ENCODE assay signal across 8 cellular contexts in genomic region chr7:77800158-77800557, GRCh38. TPM values are rescaled to one million over a fixed set of nuclear protein-coding genes. Genes with fewer than 3 reads are reported as not detected.
DNase-seq lines count a peak whose midpoint lies in the region; ATAC-seq, FAIRE-seq and TF ChIP-seq lines count a peak whose summit lies in the region.

No MANE protein-coding gene starts in this region.

- TF ChIP-seq EP300 in GM12878 (IDR thresholded peaks at IDR 0.05; ENCODE audit: borderline replicate concordance in 1 of 2, control insufficient read depth in 1 of 2, low read depth in 2 of 2, low read length in 2 of 2): 0 out of 4 replicates have a peak, but pooled peaks of 1 of the 2 experiments have one; percentile 20

- H3K4me1 ChIP-seq in IMR-90 (ENCODE audit: control insufficient read depth, insufficient read depth, low read length): peaks cover 6% of the 10 kb centered on the region; the same call in 1 of the 2 replicates
- peaks cover 16% of the 10 kb centered on the region for H3K4me1 ChIP-seq in GM12878 (ENCODE audit: control insufficient read depth, insufficient read depth, low read length)
- peaks cover 5% of the 10 kb centered on the region for H3K4me1 ChIP-seq in parathyroid adenoma

- no peak overlapping the region for H2BK120ac ChIP-seq in IMR-90 (ENCODE audit: low read depth, low read length)

- H4K91ac ChIP-seq in IMR-90 (ENCODE audit: insufficient read depth, low read depth, low read length): no peak overlapping the region

- H4K8ac ChIP-seq in IMR-90 (ENCODE audit: low read depth in 2 of 2, low read length in 2 of 2): peak overlapping the region in 1 of 2 experiments; percentile 15; a peak in 1 of 4 replicates

- H2BK15ac ChIP-seq in IMR-90 (ENCODE audit: low read depth, low read length): no peak overlapping the region

- WGBS in IMR-90 (ENCODE audit: extremely low coverage in 2 of 2, insufficient read length in 1 of 2), 2 experiments: 60% methylated on average over 1 of the region's 4 CpGs; no CpG with 5 or more reads in 1 of the 2 experiments
- 2% methylated on average over 4 of the region's 4 CpGs for WGBS in GM12878 (ENCODE audit: insufficient coverage, insufficient replicate concordance, low lambda C conversion rate, missing lambda C conversion rate)

- no peak overlapping the region for H2BK20ac ChIP-seq in IMR-90 (ENCODE audit: low read depth, low read length)

- intact Hi-C loops in IMR-90 (cut with micrococcal nuclease) (no loop called here), GM12878 (cut with micrococcal nuclease; ENCODE audit: unreplicated experiment) (no loop called here)

- H2AFZ ChIP-seq in IMR-90 (replicated peaks; ENCODE audit: low read length, poor library complexity) (no peak overlapping the region), GM12878 (ENCODE audit: control insufficient read depth, low read depth, low read length) (no peak overlapping the region), parathyroid adenoma (peak overlapping the region; percentile 82)

- H3K9ac ChIP-seq in IMR-90 (ENCODE audit: low read depth, low read length) (peak overlapping the region; percentile 39), GM12878 (ENCODE audit: control insufficient read depth, insufficient read depth, low read length) (peak overlapping the region; percentile 79), parathyroid adenoma (no peak overlapping the region)

- ATAC-seq in GM18505 (IDR thresholded peaks at IDR 0.05; ENCODE audit: unreplicated experiment) (no peak), IMR-90 (ENCODE audit: low read depth) (no peak), GM12878 (peak; percentile 2), GM21717 (IDR thresholded peaks at IDR 0.05; ENCODE audit: unreplicated experiment) (no peak)

- H3K27ac ChIP-seq in IMR-90 (ENCODE audit: insufficient read depth, low read length) (peak overlapping the region; percentile 15; the same call in 1 of the 2 replicates), GM12878 (ENCODE audit: control insufficient read depth, insufficient read depth) (peak overlapping the region; percentile 76), parathyroid adenoma (no peak overlapping the region)

- H3K9me1 ChIP-seq in IMR-90 (ENCODE audit: insufficient read depth, low read length): 0 out of 2 replicates have a peak, but pooled peaks cover 2% of the 10 kb centered on the region

- no peak overlapping the region; the same call in 1 of the 2 replicates for H4K5ac ChIP-seq in IMR-90 (ENCODE audit: low read depth, low read length)

- TF ChIP-seq RAD21 in IMR-90 (IDR thresholded peaks at IDR 0.05; ENCODE audit: low read length): no peak
- no peak for TF ChIP-seq RAD21 in GM12878 (IDR thresholded peaks at IDR 0.05; ENCODE audit: insufficient read depth, low read depth, low read length)

- H3K4me3 ChIP-seq in IMR-90 (ENCODE audit: insufficient read depth, low read depth, low read length) (peak overlapping the region; percentile 22; the same call in 1 of the 2 replicates), GM12878 (peak overlapping the region; percentile 94), parathyroid adenoma (ENCODE audit: low read depth, low read length) (peak overlapping the region; percentile 96)

- dilution Hi-C loops in IMR-90 (cut with HindIII; ENCODE audit: low sequenced_read_pairs, unreplicated experiment): no loop called here

- H3K36me3 ChIP-seq in IMR-90 (ENCODE audit: control insufficient read depth, insufficient read depth, low read length) (no peaks in the 10 kb centered on the region), GM12878 (ENCODE audit: control insufficient read depth in 2 of 2, insufficient read depth in 2 of 2, low read length in 1 of 2) (no peaks in the 10 kb centered on the region), parathyroid adenoma (ENCODE audit: control insufficient read depth, insufficient read depth, low read length) (no peaks in the 10 kb centered on the region)

- H3K9me3 ChIP-seq in IMR-90 (ENCODE audit: control insufficient read depth, insufficient read depth, low read length) (no peaks in the 10 kb centered on the region), GM12878 (replicated peaks; ENCODE audit: control insufficient read depth, insufficient read depth, low read length) (peaks cover 1% of the 10 kb centered on the region), parathyroid adenoma (ENCODE audit: control insufficient read depth, low read length) (no peaks in the 10 kb centered on the region)

- no peak overlapping the region for H3K14ac ChIP-seq in IMR-90 (replicated peaks; ENCODE audit: low read depth, low read length)

- peak overlapping the region; percentile 76 for H3K4me2 ChIP-seq in IMR-90 (ENCODE audit: low read depth, low read length)
- peak overlapping the region; percentile 83 for H3K4me2 ChIP-seq in GM12878 (ENCODE audit: control insufficient read depth, insufficient read depth)
- peak overlapping the region; percentile 88 for H3K4me2 ChIP-seq in parathyroid adenoma (ENCODE audit: low read length)

- in situ Hi-C loops in IMR-90 (cut with MboI; ENCODE audit: low sequenced_read_pairs): no loop called here
- in situ Hi-C loops in GM12878 (cut with MboI): no loop called here

- H3K79me2 ChIP-seq in GM12878 (ENCODE audit: control insufficient read depth, insufficient read depth, low read length) (peaks cover 90% of the 10 kb centered on the region), parathyroid adenoma (peaks cover 16% of the 10 kb centered on the region)

- TF ChIP-seq POLR2A in GM18505 (IDR thresholded peaks at IDR 0.05; ENCODE audit: borderline replicate concordance, extremely low read depth, insufficient read depth, insufficient read length) (peak; percentile 28), IMR-90 (IDR thresholded peaks at IDR 0.05; ENCODE audit: low read depth, low read length) (no peak), GM12878 (IDR thresholded peaks at IDR 0.05; ENCODE audit: low read depth, low read length) (no peak)

- no peak overlapping the region for H3K56ac ChIP-seq in IMR-90 (ENCODE audit: extremely low read depth, insufficient read depth, low read length)

- H4K20me1 ChIP-seq in IMR-90 (ENCODE audit: insufficient read depth, low read length) (no peaks in the 10 kb centered on the region), GM12878 (ENCODE audit: control insufficient read depth, insufficient read depth) (no peaks in the 10 kb centered on the region)

- FAIRE-seq in GM12878 (lab: Jason Lieb, UNC): peak; percentile 56

- H3K4ac ChIP-seq in IMR-90 (ENCODE audit: low read depth, low read length): no peak overlapping the region

- H3K27me3 ChIP-seq in IMR-90 (ENCODE audit: control insufficient read depth, insufficient read depth, low read length) (no peaks in the 10 kb centered on the region), GM12878 (replicated peaks in 1 of 2; ENCODE audit: control insufficient read depth in 2 of 2, insufficient read depth in 2 of 2, low read length in 1 of 2) (no peaks in the 10 kb centered on the region), parathyroid adenoma (ENCODE audit: control insufficient read depth, insufficient read depth, low read length) (no peaks in the 10 kb centered on the region)

- peaks cover 17 to 71% of the 10 kb centered on the region in 2 experiments for H3K79me1 ChIP-seq in IMR-90 (ENCODE audit: low read depth in 1 of 2, low read length in 2 of 2)

- RAD21 ChIA-PET in GM12878 (lab: Charles Lee; ENCODE audit: unreplicated experiment): no interaction called here

- peak overlapping the region; percentile 24; the same call in 1 of the 2 replicates for H3K18ac ChIP-seq in IMR-90 (ENCODE audit: low read depth, low read length)

- no peak overlapping the region for H2AK9ac ChIP-seq in IMR-90 (replicated peaks; ENCODE audit: low read depth, low read length, poor library complexity)

- no peak for TF ChIP-seq CTCF in IMR-90 (conservative IDR thresholded peaks at IDR 0.05; ENCODE audit: low read depth, low read length)
- no peak for TF ChIP-seq CTCF in GM12878 (IDR thresholded peaks at IDR 0.05 in 2 of 3, conservative IDR thresholded peaks at IDR 0.05 in 1 of 3; ENCODE audit: control insufficient read depth in 2 of 3, extremely low read depth in 1 of 3, insufficient read depth in 1 of 3, low read depth in 3 of 3, low read length in 3 of 3)
- no peak for TF ChIP-seq CTCF in parathyroid adenoma (IDR thresholded peaks at IDR 0.05)

- POLR2A ChIA-PET in IMR-90 (lab: Charles Lee; ENCODE audit: unreplicated experiment): no interaction called here
- POLR2A ChIA-PET in GM12878 (lab: Charles Lee): interaction anchor here (0.6 kb wide), 1 partner anchor 41 kb away, joined by 6 read pairs; no protein-coding TSS in a partner anchor

- CTCF ChIA-PET in IMR-90 (lab: Yijun Ruan, JAX): no interaction called here
- CTCF ChIA-PET in GM12878 (lab: Yijun Ruan, JAX): interaction anchor here (2.2 kb wide), 1 partner anchor 106 kb away, joined by 9 read pairs; no protein-coding TSS in a partner anchor

- SMC1A ChIA-PET in GM12878 (lab: Charles Lee; ENCODE audit: uncharacterized antibody, unreplicated experiment): no interaction called here

- DNase-seq in IMR-90 (peak; percentile 57), GM12878 (ENCODE audit: low read depth, low spot score) (peak; percentile 48), cerebellum (ENCODE audit: low spot score) (no peak), hippocampal formation (lab: John Stamatoyannopoulos, UW) (no peak), A172 (ENCODE audit: low spot score) (no peak)

- H2BK5ac ChIP-seq in IMR-90 (ENCODE audit: low read depth, low read length, poor library complexity, severe bottlenecking): peak overlapping the region; percentile 11

- H2AK5ac ChIP-seq in IMR-90 (ENCODE audit: low read depth, low read length): no peak overlapping the region

- peak overlapping the region; percentile 39; the same call in 1 of the 2 replicates for H3K23ac ChIP-seq in IMR-90 (ENCODE audit: low read depth, low read length)

- BruUV-seq in IMR-90 (replicated peaks; lab: Mats Ljungman, UMichigan) (no TSS peak), GM12878 (replicated peaks; lab: Mats Ljungman, UMichigan) (TSS peak; percentile 49)

RNA-seq across cellular contexts. Expression of gene PHTF2, which starts 1.6 kb away (rescaled TPM):
- total RNA-seq in IMR-90 (2012; rRNA removed) (65.5 and 69.9 TPM in 2 replicates), GM12878 (2014; rRNA removed) (29.2 and 35.3 TPM in 2 replicates), GM12878 (2014; rRNA removed; fragmentation: Illumina TruSeq; extraction: Trizol) (35.1 and 35.7 TPM in 2 replicates), GM12878 (2021) (30.4 and 33.6 TPM in 2 replicates), cerebellum (35.1 TPM)
- polyA plus RNA-seq in IMR-90 (2012; rRNA removed) (21.7 and 28.3 TPM in 2 replicates), GM12878 (2011; rRNA removed) (41.8 and 69.0 TPM in 2 replicates), GM12878 (2014; fragmentation: Illumina TruSeq; extraction: Trizol) (40.3 and 50.4 TPM in 2 replicates), GM12878 (2014; fragmentation: Nextera tagmentation; extraction: Ambion mirVana) (10 to 100 TPM; 12.9 to 14.1 TPM), GM12878 (2014; rRNA removed) (22.0 and 23.8 TPM in 2 replicates), GM12878 (2016; fragmentation: Nextera tagmentation; extraction: Ambion mirVana) (10 to 100 TPM; 21.0 to 24.7 TPM)
- 4.6 and 5.1 TPM in 2 replicates for polyA plus RNA-seq in IMR-90 (2012; cell fraction: cytosol; rRNA removed)
- 1.7 and 18.9 TPM in 2 replicates for polyA plus RNA-seq in IMR-90 (2012; cell fraction: nucleus; rRNA removed; ENCODE audit: low replicate concordance)
- total RNA-seq in GM12878 (2013; cell fraction: nucleolus; rRNA removed): 98.2 and 101 TPM in 2 replicates
- 9.0 TPM for polyA plus RNA-seq in GM12878 (2011; ENCODE audit: low read depth)
- 12.3 and 15.8 TPM in 2 replicates for polyA plus RNA-seq in GM12878 (2011; cell fraction: cytosol; rRNA removed)
- polyA plus RNA-seq in GM12878 (2011; cell fraction: nucleus; rRNA removed): 32.1 and 34.3 TPM in 2 replicates
- 17.4 and 21.1 TPM in 2 replicates for polyA plus RNA-seq in GM12878 (2012)
- polyA minus RNA-seq in GM12878 (2011; rRNA and poly(A)+ RNA removed): 32.5 and 41.2 TPM in 2 replicates
- 12.6 and 13.6 TPM in 2 replicates for polyA minus RNA-seq in GM12878 (2011; cell fraction: cytosol; rRNA and poly(A)+ RNA removed)
- 29.0 and 31.5 TPM in 2 replicates for polyA minus RNA-seq in GM12878 (2011; cell fraction: nucleus; rRNA and poly(A)+ RNA removed)
- total RNA-seq in A172 (2014; rRNA removed; shearing (Covaris generic)): 95.4 and 108 TPM in 2 replicates

RNA-seq across cellular contexts. Expression of gene TMEM60, which starts 1.9 kb away (rescaled TPM):
- 9.9 and 19.2 TPM in 2 replicates for total RNA-seq in IMR-90 (2012; rRNA removed)
- 15.0 and 17.2 TPM in 2 replicates for polyA plus RNA-seq in IMR-90 (2012; rRNA removed)
- 3.8 and 5.1 TPM in 2 replicates for polyA plus RNA-seq in IMR-90 (2012; cell fraction: cytosol; rRNA removed)
- polyA plus RNA-seq in IMR-90 (2012; cell fraction: nucleus; rRNA removed; ENCODE audit: low replicate concordance): 0.62 and 5.5 TPM in 2 replicates
- 7.0 and 7.6 TPM in 2 replicates for total RNA-seq in GM12878 (2013; cell fraction: nucleolus; rRNA removed)
- 15.5 and 21.0 TPM in 2 replicates for total RNA-seq in GM12878 (2014; rRNA removed)
- 20.1 and 21.3 TPM in 2 replicates for total RNA-seq in GM12878 (2014; rRNA removed; fragmentation: Illumina TruSeq; extraction: Trizol)
- 12.8 and 13.2 TPM in 2 replicates for total RNA-seq in GM12878 (2021)
- 10.9 TPM for polyA plus RNA-seq in GM12878 (2011; ENCODE audit: low read depth)
- polyA plus RNA-seq in GM12878 (2011; rRNA removed): 36.3 and 48.0 TPM in 2 replicates
- polyA plus RNA-seq in GM12878 (2011; cell fraction: cytosol; rRNA removed): 12.2 and 14.0 TPM in 2 replicates
- 9.8 and 12.7 TPM in 2 replicates for polyA plus RNA-seq in GM12878 (2011; cell fraction: nucleus; rRNA removed)
- polyA plus RNA-seq in GM12878 (2012): 17.0 and 20.6 TPM in 2 replicates
- 20.9 and 24.3 TPM in 2 replicates for polyA plus RNA-seq in GM12878 (2014; fragmentation: Illumina TruSeq; extraction: Trizol)
- polyA plus RNA-seq in GM12878 (2014; fragmentation: Nextera tagmentation; extraction: Ambion mirVana): 10 to 100 TPM; 75.6 to 94.2 TPM
- polyA plus RNA-seq in GM12878 (2014; rRNA removed): 18.8 and 25.7 TPM in 2 replicates
- 10 to 100 TPM; 34.8 to 36.0 TPM for polyA plus RNA-seq in GM12878 (2016; fragmentation: Nextera tagmentation; extraction: Ambion mirVana)
- polyA minus RNA-seq in GM12878 (2011; rRNA and poly(A)+ RNA removed): 11.5 and 11.6 TPM in 2 replicates
- polyA minus RNA-seq in GM12878 (2011; cell fraction: cytosol; rRNA and poly(A)+ RNA removed): 3.1 and 6.0 TPM in 2 replicates
- 3.4 and 4.4 TPM in 2 replicates for polyA minus RNA-seq in GM12878 (2011; cell fraction: nucleus; rRNA and poly(A)+ RNA removed)
- total RNA-seq in cerebellum: 9.6 TPM
- total RNA-seq in A172 (2014; rRNA removed; shearing (Covaris generic)): 55.6 and 65.4 TPM in 2 replicates

Comparison
In these comparisons a context has a peak if more than half of its experiments do, and no peak if none do; other contexts are left out.
1. DNase-seq: peak in IMR-90 (single experiment) and GM12878 (single experiment); none in cerebellum (single experiment), hippocampal formation (0 of 2) and A172 (single experiment).
2. H3K4me3 ChIP-seq: peak in every context shown above with its lines; median percentile 96 in parathyroid adenoma; 94 in GM12878; 22 in IMR-90.
3. Peak in every context shown above with its lines, with median percentiles within 50 percentile points of each other: H3K4me2 ChIP-seq.